22 cellular contexts compared by ENCODE assay signal in genomic region chr13:44292545-44292944, GRCh38.
DNase-seq lines count a peak whose midpoint lies in the region; ATAC-seq, FAIRE-seq and TF ChIP-seq lines count a peak whose summit lies in the region.
"Had no signal": no experiment of that assay in that cellular context is flagged by ENCODE, and none has a peak within 500 bp of the region (broad histone marks: within the 10 kb centered on the region; RNA-seq: fewer than 3 reads in every experiment).

No MANE protein-coding gene starts in this region.

- H3K36me3 Mint-ChIP-seq in natural killer cell treated with Interleukin-12 subunit alpha and Interleukin-12 subunit beta and Interleukin-15 and Interleukin-18, amount 100 ng/mL, for 72 hours = no peaks in the 10 kb centered on the region
- H3K36me3 Mint-ChIP-seq: activated naive CD8-positive, alpha-beta T cell treated with anti-CD3 and anti-CD28 coated beads, Interleukin-2, amount 10 ng/mL, durations not matched to agents 7 days and 5 days had no signal

- H3K4me1 Mint-ChIP-seq in natural killer cell treated with Interleukin-12 subunit alpha and Interleukin-12 subunit beta and Interleukin-15 and Interleukin-18, amount 100 ng/mL, for 72 hours (ENCODE audit: low read depth in 2 of 2) = peaks cover 18 to 25% of the 10 kb centered on the region in 2 donors
- H3K4me1 Mint-ChIP-seq: activated naive CD8-positive, alpha-beta T cell treated with anti-CD3 and anti-CD28 coated beads, Interleukin-2, amount 10 ng/mL, durations not matched to agents 7 days and 5 days had no signal

- H3K4me1 ChIP-seq in A673 (ENCODE audit: insufficient read depth, low read length, poor library complexity, severe bottlenecking) (no peaks in the 10 kb centered on the region), endothelial cell of umbilical vein (ENCODE audit: control insufficient read depth, extremely low read depth, insufficient read depth, low read length) (peaks cover 10% of the 10 kb centered on the region)

- H3K79me2 ChIP-seq in endothelial cell of umbilical vein (ENCODE audit: control insufficient read depth, insufficient read depth, low read length) = no peaks in the 10 kb centered on the region

- TF ChIP-seq POLR2A in endothelial cell of umbilical vein (IDR thresholded peaks at IDR 0.05; ENCODE audit: low read depth, low read length) = no peak

- no peaks in the 10 kb centered on the region for H3K9me3 Mint-ChIP-seq in natural killer cell treated with Interleukin-12 subunit alpha and Interleukin-12 subunit beta and Interleukin-15 and Interleukin-18, amount 100 ng/mL, for 72 hours
- H3K9me3 Mint-ChIP-seq: T-helper 2 cell treated with Interferon-gamma antibody and Interleukin-4, amounts not matched to agents 5 μg/mL and 100 μg/mL, for 36 hours had no signal

- DNase-seq in A673 (ENCODE audit: low spot score) = peak; percentile 19
- DNase-seq in EH (ENCODE audit: low read depth) = peak; percentile 49
- DNase-seq in endothelial cell of umbilical vein (ENCODE audit: low read depth, low spot score) = peak; percentile 63
- no peak for DNase-seq in natural killer cell treated with Interleukin-12 subunit alpha and Interleukin-12 subunit beta and Interleukin-15 and Interleukin-18, amount 100 ng/mL, for 72 hours (ENCODE audit: low spot score)
- DNase-seq in iPS-NIHi7 (ENCODE audit: extremely low spot score) = no peak
- DNase-seq: activated CD4-positive, alpha-beta T cell treated with anti-CD3 and anti-CD28 coated beads for 1 hour; activated naive CD8-positive, alpha-beta T cell treated with anti-CD3 and anti-CD28 coated beads, Interleukin-2, amount 10 ng/mL, durations not matched to agents 7 days and 5 days; AML-193; DMS79 treated with DMSO at 0.1 percent for 48 hours; foreskin melanocyte; HFFc6; NCI-H187 treated with DMSO at 0.1 percent for 48 hours; NCI-H510A treated with DMSO at 0.1 percent for 48 hours; right cardiac atrium; SIG-M5; stimulated activated CD4-positive, alpha-beta T cell treated with anti-CD3 and anti-CD28 coated beads, Interleukin-1b, Interleukin-23, amount 100 ng/mL, for 48 hours had no signal

- peak overlapping the region; percentile 37 to 65 for H3K27ac Mint-ChIP-seq in natural killer cell treated with Interleukin-12 subunit alpha and Interleukin-12 subunit beta and Interleukin-15 and Interleukin-18, amount 100 ng/mL, for 72 hours
- H3K27ac Mint-ChIP-seq: activated naive CD8-positive, alpha-beta T cell treated with anti-CD3 and anti-CD28 coated beads, Interleukin-2, amount 10 ng/mL, durations not matched to agents 7 days and 5 days; HFFc6 had no signal

- TF ChIP-seq CTCF in A673 (conservative IDR thresholded peaks at IDR 0.05; ENCODE audit: low read depth, low read length) (no peak), endothelial cell of umbilical vein (IDR thresholded peaks at IDR 0.05; ENCODE audit: extremely low read depth in 1 of 2, insufficient read depth in 1 of 2, low read depth in 1 of 2, low read length in 2 of 2) (no peak)

- BruUV-seq in A673 (replicated peaks; lab: Mats Ljungman, UMichigan) (no TSS peak), endothelial cell of umbilical vein (replicated peaks; lab: Mats Ljungman, UMichigan) (no TSS peak)

- no peak overlapping the region for H3K27ac ChIP-seq in A673 (ENCODE audit: low read depth, low read length, poor library complexity, severe bottlenecking)
- no peak overlapping the region for H3K27ac ChIP-seq in endothelial cell of umbilical vein (ENCODE audit: insufficient read depth, low read depth, low read length)
- H3K27ac ChIP-seq: cardiac muscle cell had no signal

- no peak for FAIRE-seq in endothelial cell of umbilical vein (lab: Jason Lieb, UNC)

- dilution Hi-C loops in endothelial cell of umbilical vein (cut with MboI; ENCODE audit: extremely low pct_ligation_motif_present, low sequenced_read_pairs) = no loop called here

- H3K27me3 ChIP-seq in A673 (replicated peaks; ENCODE audit: insufficient read depth, low read depth, low read length, poor library complexity) (peaks cover 18% of the 10 kb centered on the region), endothelial cell of umbilical vein (ENCODE audit: control insufficient read depth in 2 of 2, insufficient read depth in 2 of 2, low read length in 2 of 2) (peaks cover 13 to 19% of the 10 kb centered on the region in 2 experiments)
- H3K27me3 ChIP-seq: cardiac muscle cell had no signal

- no peaks in the 10 kb centered on the region for H4K20me1 ChIP-seq in endothelial cell of umbilical vein (replicated peaks; ENCODE audit: control insufficient read depth, extremely low read depth, insufficient read depth, low read length)

- H3K4me2 ChIP-seq in endothelial cell of umbilical vein (ENCODE audit: insufficient read depth, low read length) = no peak overlapping the region

- H3K4me3 ChIP-seq in A673 (ENCODE audit: low read depth, low read length, poor library complexity, severe bottlenecking) = no peak overlapping the region
- no peak overlapping the region for H3K4me3 ChIP-seq in endothelial cell of umbilical vein (replicated peaks in 1 of 3; ENCODE audit: insufficient read depth in 1 of 3, low read depth in 1 of 3, low read length in 3 of 3)
- H3K4me3 ChIP-seq: cardiac muscle cell, lung had no signal

- H2AFZ ChIP-seq in endothelial cell of umbilical vein (ENCODE audit: low read depth, low read length) = no peak overlapping the region

- H3K36me3 ChIP-seq in A673 (ENCODE audit: insufficient read depth, low read length, poor library complexity, severe bottlenecking) (no peaks in the 10 kb centered on the region), endothelial cell of umbilical vein (ENCODE audit: control insufficient read depth in 2 of 2, extremely low read depth in 1 of 2, insufficient read depth in 2 of 2, low read length in 2 of 2) (no peaks in the 10 kb centered on the region)
- H3K36me3 ChIP-seq: cardiac muscle cell had no signal

- H3K9me3 ChIP-seq in A673 (ENCODE audit: low read depth, low read length, poor library complexity, severe bottlenecking) (no peaks in the 10 kb centered on the region), endothelial cell of umbilical vein (replicated peaks; ENCODE audit: control insufficient read depth, insufficient read depth, low read length) (no peaks in the 10 kb centered on the region)

- CTCF ChIA-PET in A673 (lab: Charles Lee) = no interaction called here
- CTCF ChIA-PET in endothelial cell of umbilical vein (lab: Charles Lee) = no interaction called here

- peak overlapping the region; percentile 10 for H3K4me3 Mint-ChIP-seq in natural killer cell treated with Interleukin-12 subunit alpha and Interleukin-12 subunit beta and Interleukin-15 and Interleukin-18, amount 100 ng/mL, for 72 hours
- H3K4me3 Mint-ChIP-seq: activated naive CD8-positive, alpha-beta T cell treated with anti-CD3 and anti-CD28 coated beads, Interleukin-2, amount 10 ng/mL, durations not matched to agents 7 days and 5 days; HFFc6; T-helper 2 cell treated with Interferon-gamma antibody and Interleukin-4, amounts not matched to agents 5 μg/mL and 100 μg/mL, for 36 hours had no signal

- H3K27me3 Mint-ChIP-seq in natural killer cell treated with Interleukin-12 subunit alpha and Interleukin-12 subunit beta and Interleukin-15 and Interleukin-18, amount 100 ng/mL, for 72 hours = peaks cover 13 to 15% of the 10 kb centered on the region in 2 donors

- H3K9ac ChIP-seq in endothelial cell of umbilical vein (replicated peaks; ENCODE audit: extremely low read depth, insufficient read depth, low read length) = no peak overlapping the region

- POLR2A ChIA-PET in A673 (lab: Charles Lee; ENCODE audit: low non-redundant PET) = no interaction called here
- POLR2A ChIA-PET in endothelial cell of umbilical vein (lab: Charles Lee) = no interaction called here

- no peak for ATAC-seq in natural killer cell treated with Interleukin-12 subunit alpha and Interleukin-12 subunit beta and Interleukin-15 and Interleukin-18, amount 100 ng/mL, for 72 hours
- ATAC-seq in GM21528 (IDR thresholded peaks at IDR 0.05; ENCODE audit: low FRiP score, unreplicated experiment) (no peak), HG02981 (IDR thresholded peaks at IDR 0.05; ENCODE audit: unreplicated experiment) (no peak), GM19023 (IDR thresholded peaks at IDR 0.05; ENCODE audit: unreplicated experiment) (no peak)

- no peaks in the 10 kb centered on the region for H3K9me1 ChIP-seq in endothelial cell of umbilical vein (replicated peaks; ENCODE audit: control insufficient read depth, extremely low read depth, insufficient read depth, low read length)

- intact Hi-C loops in A673 (cut with micrococcal nuclease; ENCODE audit: unreplicated experiment) (no loop called here), endothelial cell of umbilical vein (cut with micrococcal nuclease) (no loop called here)

TF ChIP-seq in endothelial cell of umbilical vein, 7 proteins besides CTCF, POLR2A, EP300 and RAD21:
- TF ChIP-seq MYC (IDR thresholded peaks at IDR 0.05; ENCODE audit: low read depth, low read length) (no peak), JUN (IDR thresholded peaks at IDR 0.05; ENCODE audit: borderline replicate concordance, insufficient read depth, insufficient read length, low read depth) (no peak), POLR2AphosphoS5 (IDR thresholded peaks at IDR 0.05; ENCODE audit: insufficient read depth, low read depth, low read length) (no peak), MAX (IDR thresholded peaks at IDR 0.05; ENCODE audit: insufficient read depth, insufficient read length) (no peak), GATA2 (IDR thresholded peaks at IDR 0.05; ENCODE audit: insufficient read depth, insufficient read length, low read depth, low read length) (no peak), EZH2 (IDR thresholded peaks at IDR 0.05; ENCODE audit: borderline replicate concordance, low read depth, low read length, severe bottlenecking) (no peak), FOS (IDR thresholded peaks at IDR 0.05; ENCODE audit: borderline replicate concordance, insufficient read depth, low read length) (no peak)

Comparison
In these comparisons a context has a peak if more than half of its experiments do, and no peak if none do; other contexts are left out.
1. DNase-seq: peak in A673 (single experiment), EH (single experiment) and endothelial cell of umbilical vein (single experiment); none in natural killer cell treated with Interleukin-12 subunit alpha and Interleukin-12 subunit beta and Interleukin-15 and Interleukin-18, amount 100 ng/mL, for 72 hours (single experiment) and iPS-NIHi7 (single experiment).